18 cellular contexts compared by ENCODE assay signal in genomic region chr3:125403789-125404188, GRCh38. TPM values are rescaled to one million over a fixed set of nuclear protein-coding genes. Genes with fewer than 3 reads are reported as not detected.
DNase-seq lines count a peak whose midpoint lies in the region; ATAC-seq and TF ChIP-seq lines count a peak whose summit lies in the region.
"Had no signal": no experiment of that assay in that cellular context is flagged by ENCODE, and none has a peak within 500 bp of the region (broad histone marks: within the 10 kb centered on the region; RNA-seq: fewer than 3 reads in every experiment).

No MANE protein-coding gene starts in this region.

- peaks cover 5% of the 10 kb centered on the region for H3K36me3 Mint-ChIP-seq in nephron progenitor cell (ENCODE audit: low read depth)
- no peaks in the 10 kb centered on the region for H3K36me3 Mint-ChIP-seq in activated naive CD8-positive, alpha-beta T cell treated with anti-CD3 and anti-CD28 coated beads, Interleukin-2, amount 50 U/mL, for 24 hours (ENCODE audit: low read depth)
- H3K36me3 Mint-ChIP-seq: activated CD4-positive, alpha-beta memory T cell treated with anti-CD3 and anti-CD28 coated beads for 36 hours had no signal

- no peak for TF ChIP-seq POLR2A in HCT116 (IDR thresholded peaks at IDR 0.05; ENCODE audit: borderline replicate concordance, extremely low read depth, insufficient read depth, insufficient read length)

- no peak overlapping the region for H2AFZ ChIP-seq in HCT116 (ENCODE audit: low read depth, low read length, poor library complexity, severe bottlenecking)

- POLR2A ChIA-PET in AG04449 (lab: Yijun Ruan, JAX): interaction anchor here (1.0 kb wide), 1 partner anchor 29 kb away, joined by 3 read pairs; the partner anchor contains the start of gene ZNF148
- POLR2A ChIA-PET in HCT116 (lab: Charles Lee): no interaction called here

- peaks cover 26% of the 10 kb centered on the region for H3K9me3 Mint-ChIP-seq in nephron progenitor cell
- H3K9me3 Mint-ChIP-seq in activated naive CD8-positive, alpha-beta T cell treated with anti-CD3 and anti-CD28 coated beads, Interleukin-2, amount 50 U/mL, for 24 hours: peaks cover 14% of the 10 kb centered on the region

- CTCF ChIA-PET in AG04449 (lab: Yijun Ruan, JAX) (interaction anchor here (0.6 to 1.9 kb wide), 15 partner anchors 8 to 503 kb away, joined by 3 to 13 read pairs (median 4); no protein-coding TSS in a partner anchor), HCT116 (lab: Charles Lee) (interaction anchor here (1.2 kb wide), 1 partner anchor 22 kb away, joined by 3 read pairs; no protein-coding TSS in a partner anchor)

- peak; percentile 57 for TF ChIP-seq CTCF in AG04449 (IDR thresholded peaks at IDR 0.05; ENCODE audit: insufficient read depth, low read length, missing control alignments)
- TF ChIP-seq CTCF in HCT116 (IDR thresholded peaks at IDR 0.05 in 2 of 3, conservative IDR thresholded peaks at IDR 0.05 in 1 of 3; ENCODE audit: borderline replicate concordance in 1 of 3, insufficient read depth in 1 of 3, low read depth in 2 of 3, low read length in 2 of 3): no peak
- no peak for TF ChIP-seq CTCF in fibroblast of the aortic adventitia (IDR thresholded peaks at IDR 0.05; ENCODE audit: insufficient read depth, low read length)
- TF ChIP-seq CTCF in nephron progenitor cell (IDR thresholded peaks at IDR 0.05): no peak

- H3K4me1 Mint-ChIP-seq in nephron progenitor cell: peaks cover 13% of the 10 kb centered on the region
- no peaks in the 10 kb centered on the region for H3K4me1 Mint-ChIP-seq in activated naive CD8-positive, alpha-beta T cell treated with anti-CD3 and anti-CD28 coated beads, Interleukin-2, amount 50 U/mL, for 24 hours

- H3K79me2 ChIP-seq in HCT116 (ENCODE audit: insufficient read depth, low read length): no peaks in the 10 kb centered on the region

- H4K20me1 ChIP-seq in HCT116 (ENCODE audit: insufficient read depth): no peaks in the 10 kb centered on the region

- ATAC-seq in HCT116: peak; percentile 46
- ATAC-seq in activated naive CD8-positive, alpha-beta T cell treated with anti-CD3 and anti-CD28 coated beads, Interleukin-2, amount 50 U/mL, for 24 hours: no peak
- ATAC-seq: gastroesophageal sphincter, left colon, psoas muscle had no signal

- RAD21 ChIA-PET in HCT116 (lab: Charles Lee; ENCODE audit: low non-redundant PET in 1 of 2, low total read pairs in 2 of 2, uncharacterized antibody in 2 of 2, unreplicated experiment in 2 of 2): no interaction called here

- no peaks in the 10 kb centered on the region for H3K27me3 ChIP-seq in HCT116 (ENCODE audit: insufficient read depth, low read length)
- H3K27me3 ChIP-seq: ascending aorta, gastroesophageal sphincter, Peyer's patch had no signal

- H3K9me2 ChIP-seq in HCT116 (ENCODE audit: insufficient read depth): no peaks in the 10 kb centered on the region

- no peaks in the 10 kb centered on the region for H3K9me3 ChIP-seq in HCT116 (ENCODE audit: control insufficient read depth in 1 of 2, insufficient read depth in 1 of 2, low read depth in 1 of 2, low read length in 2 of 2)
- H3K9me3 ChIP-seq: ascending aorta, gastroesophageal sphincter, Peyer's patch, psoas muscle had no signal

- TF ChIP-seq RAD21 in HCT116 (IDR thresholded peaks at IDR 0.05; ENCODE audit: low read depth): no peak

- DNase-seq in AG04449 (ENCODE audit: low read depth, low spot score) (peak; percentile 37), HCT116 (ENCODE audit: low read depth, low spot score) (no peak), RPMI7951 (ENCODE audit: low read depth) (peak; percentile 7), fibroblast of the aortic adventitia (ENCODE audit: low read depth) (peak; percentile 28), nephron progenitor cell (no peak), NCI-H146 treated with DMSO at 0.1 percent for 48 hours (lab: John Stamatoyannopoulos, UW; ENCODE audit: unreplicated experiment) (no peak), NCI-H510A (lab: John Stamatoyannopoulos, UW) (no peak)
- DNase-seq in activated naive CD8-positive, alpha-beta T cell treated with anti-CD3 and anti-CD28 coated beads, Interleukin-2, amount 50 U/mL, for 24 hours: no peak
- DNase-seq: activated CD4-positive, alpha-beta memory T cell treated with anti-CD3 and anti-CD28 coated beads for 36 hours; effector CD8-positive, alpha-beta T cell; left colon; NCI-H2171 treated with DMSO at 0.1 percent for 48 hours; Peyer's patch; psoas muscle had no signal

- no peak overlapping the region for H3K4me3 Mint-ChIP-seq in nephron progenitor cell
- H3K4me3 Mint-ChIP-seq in activated naive CD8-positive, alpha-beta T cell treated with anti-CD3 and anti-CD28 coated beads, Interleukin-2, amount 50 U/mL, for 24 hours: no peak overlapping the region
- H3K4me3 Mint-ChIP-seq: activated CD4-positive, alpha-beta memory T cell treated with anti-CD3 and anti-CD28 coated beads for 36 hours; T-helper 2 cell treated with Interferon-gamma antibody and Interleukin-4, amounts not matched to agents 5 μg/mL and 100 μg/mL, for 36 hours had no signal

- intact Hi-C loops in HCT116 (cut with micrococcal nuclease): no loop called here

- no peak overlapping the region for H3K4me3 ChIP-seq in AG04449 (ENCODE audit: low read depth, low read length)
- no peak overlapping the region for H3K4me3 ChIP-seq in HCT116 (replicated peaks in 1 of 2; ENCODE audit: low read depth in 1 of 2, low read length in 2 of 2)
- no peak overlapping the region for H3K4me3 ChIP-seq in fibroblast of the aortic adventitia (ENCODE audit: low read depth, low read length)
- H3K4me3 ChIP-seq: ascending aorta, gastroesophageal sphincter, Peyer's patch, psoas muscle had no signal

- no peak overlapping the region for H3K9ac ChIP-seq in HCT116 (ENCODE audit: low read length)

- H3K27ac ChIP-seq in HCT116 (ENCODE audit: low read depth, low read length): no peak overlapping the region
- H3K27ac ChIP-seq: ascending aorta, gastroesophageal sphincter, Peyer's patch, psoas muscle had no signal

- H3K27ac Mint-ChIP-seq in nephron progenitor cell: no peak overlapping the region
- H3K27ac Mint-ChIP-seq in activated naive CD8-positive, alpha-beta T cell treated with anti-CD3 and anti-CD28 coated beads, Interleukin-2, amount 50 U/mL, for 24 hours: no peak overlapping the region
- H3K27ac Mint-ChIP-seq: activated CD4-positive, alpha-beta memory T cell treated with anti-CD3 and anti-CD28 coated beads for 36 hours; activated T-helper 2 cell treated with anti-CD3 and anti-CD28 coated beads, Interferon-gamma antibody, Interleukin-2, Interleukin-4, amounts not matched to agents 10 μg/mL and 5 μg/mL and 100 μg/mL, durations not matched to agents 14 hours and 24 hours and 36 hours; T-helper 2 cell treated with Interferon-gamma antibody and Interleukin-4, amounts not matched to agents 5 μg/mL and 100 μg/mL, for 36 hours had no signal

- no peak overlapping the region for H3K4me2 ChIP-seq in HCT116 (ENCODE audit: low read length)

- H3K36me3 ChIP-seq in HCT116 (ENCODE audit: control insufficient read depth in 1 of 2, insufficient read depth in 2 of 2, low read length in 2 of 2): no peaks in the 10 kb centered on the region
- H3K36me3 ChIP-seq: ascending aorta, gastroesophageal sphincter, Peyer's patch had no signal

- BruUV-seq in HCT116 (replicated peaks; lab: Mats Ljungman, UMichigan): no TSS peak

- peaks cover 0 to 9% of the 10 kb centered on the region in 2 experiments; a peak in 2 of 4 replicates for H3K4me1 ChIP-seq in HCT116 (ENCODE audit: control insufficient read depth in 1 of 2, insufficient read depth in 2 of 2, low read length in 2 of 2)
- H3K4me1 ChIP-seq: ascending aorta, gastroesophageal sphincter, Peyer's patch, psoas muscle had no signal

- peaks cover 12% of the 10 kb centered on the region for H3K27me3 Mint-ChIP-seq in nephron progenitor cell (ENCODE audit: low read depth, poor library complexity)
- peaks cover 7% of the 10 kb centered on the region for H3K27me3 Mint-ChIP-seq in activated naive CD8-positive, alpha-beta T cell treated with anti-CD3 and anti-CD28 coated beads, Interleukin-2, amount 50 U/mL, for 24 hours

TF ChIP-seq in HCT116, 20 proteins besides CTCF, POLR2A, EP300 and RAD21:
- TF ChIP-seq ZFX (IDR thresholded peaks at IDR 0.05): no peak
- TF ChIP-seq POLR2AphosphoS5 (IDR thresholded peaks at IDR 0.05; ENCODE audit: low read depth, low read length): no peak
- TF ChIP-seq SIN3A (IDR thresholded peaks at IDR 0.05; ENCODE audit: low read depth): no peak
- no peak for TF ChIP-seq SRF (IDR thresholded peaks at IDR 0.05; ENCODE audit: low read depth)
- no peak for TF ChIP-seq MAX (IDR thresholded peaks at IDR 0.05)
- no peak for TF ChIP-seq TCF7L2 (IDR thresholded peaks at IDR 0.05; ENCODE audit: borderline replicate concordance, extremely low read depth, insufficient read depth, insufficient read length)
- no peak for TF ChIP-seq CBX3 (IDR thresholded peaks at IDR 0.05; ENCODE audit: low read depth)
- TF ChIP-seq EZH2phosphoT487 (IDR thresholded peaks at IDR 0.05; ENCODE audit: borderline replicate concordance): no peak
- TF ChIP-seq CEBPB (IDR thresholded peaks at IDR 0.05; ENCODE audit: low read depth): no peak
- TF ChIP-seq SP1 (IDR thresholded peaks at IDR 0.05; ENCODE audit: low read depth): no peak
- no peak for TF ChIP-seq JUND (IDR thresholded peaks at IDR 0.05)
- no peak for TF ChIP-seq FOSL1 (IDR thresholded peaks at IDR 0.05; ENCODE audit: low read depth)
- no peak for TF ChIP-seq EZH2 (IDR thresholded peaks at IDR 0.05)
- TF ChIP-seq YY1 (IDR thresholded peaks at IDR 0.05; ENCODE audit: extremely low read depth, insufficient replicate concordance, low read depth, low read length): no peak

RNA-seq across cellular contexts. Expression of gene ZNF148, which starts 28.7 kb away (rescaled TPM):
- 35.0 TPM for total RNA-seq in HCT116 (2021; ENCODE audit: unreplicated experiment)
- 8.7 and 12.1 TPM in 2 replicates for polyA plus RNA-seq in HCT116 (2012)
- 23.2 and 30.3 TPM in 2 replicates for total RNA-seq in RPMI7951 (2014; rRNA removed; shearing (Covaris generic))
- total RNA-seq in fibroblast of the aortic adventitia (ENCODE audit: low replicate concordance): 40.1 and 62.9 TPM in 2 replicates

Comparison
In these comparisons a context has a peak if more than half of its experiments do, and no peak if none do; other contexts are left out.
1. DNase-seq: peak in AG04449 (single experiment), RPMI7951 (single experiment) and fibroblast of the aortic adventitia (single experiment); none in HCT116 (single experiment), nephron progenitor cell (single experiment), activated naive CD8-positive, alpha-beta T cell treated with anti-CD3 and anti-CD28 coated beads, Interleukin-2, amount 50 U/mL, for 24 hours (single experiment), NCI-H146 treated with DMSO at 0.1 percent for 48 hours (single experiment) and NCI-H510A (single experiment).